Comparison of ENCODE assay signal across 21 cellular contexts in genomic region chr9:80875947-80876346, GRCh38.
A peak's percentile ranks its signal among the peaks of the same experiment; 100 is the strongest.
DNase-seq lines count a peak whose midpoint lies in the region; ATAC-seq, FAIRE-seq and TF ChIP-seq lines count a peak whose summit lies in the region.
"Had no signal": no experiment of that assay in that cellular context is flagged by ENCODE, and none has a peak within 500 bp of the region (broad histone marks: within the 10 kb centered on the region; RNA-seq: fewer than 3 reads in every experiment).

No MANE protein-coding gene starts in this region.

- intact Hi-C loops in left lung (cut with DNase I): no loop called here

- H3K27ac Mint-ChIP-seq in astrocyte (ENCODE audit: unreplicated experiment): no peak overlapping the region
- H3K27ac Mint-ChIP-seq: B cell; CD8-positive, alpha-beta T cell; GM23338 had no signal

- no peaks in the 10 kb centered on the region for H3K79me2 ChIP-seq in astrocyte (ENCODE audit: insufficient read depth, low read length)

- no peak for FAIRE-seq in astrocyte (lab: Jason Lieb, UNC)
- FAIRE-seq: D721Med, G401.6, GM12891, GM19239, HepG2, HTR-8/SVneo had no signal

- H4K20me1 ChIP-seq in astrocyte (ENCODE audit: insufficient read depth, low read length): no peaks in the 10 kb centered on the region
- H4K20me1 ChIP-seq: BLaER1 treated with 17β-estradiol and CSF1 and Interleukin-3, amounts not matched to agents 10 nM and 100 nM had no signal

- no peaks in the 10 kb centered on the region for H3K27me3 Mint-ChIP-seq in astrocyte (ENCODE audit: low read depth, unreplicated experiment)
- H3K27me3 Mint-ChIP-seq: B cell had no signal

- H3K9me3 ChIP-seq in astrocyte (ENCODE audit: insufficient read depth, low read depth, low read length) (no peaks in the 10 kb centered on the region), left lung (no peaks in the 10 kb centered on the region)
- H3K9me3 ChIP-seq: BLaER1 treated with 17β-estradiol and CSF1 and Interleukin-3, amounts not matched to agents 10 nM and 100 nM had no signal

- no peak overlapping the region for H3K4me3 Mint-ChIP-seq in astrocyte (ENCODE audit: unreplicated experiment)
- H3K4me3 Mint-ChIP-seq: B cell; CD8-positive, alpha-beta T cell; GM23338 had no signal

- DNase-seq in DMS53 (lab: John Stamatoyannopoulos, UW) (peak; percentile 64), DMS79 treated with DMSO at 0.1 percent for 48 hours (lab: John Stamatoyannopoulos, UW) (peak; percentile 6), astrocyte (ENCODE audit: low read depth) (peak; percentile 43), left lung (no peak), D341Med (ENCODE audit: low spot score) (no peak), HUDEP-2 (lab: John Stamatoyannopoulos, UW; ENCODE audit: unreplicated experiment in 76 of 76) (no peak)
- no peak for DNase-seq in effector CD8-positive, alpha-beta T cell (lab: John Stamatoyannopoulos, UW)
- DNase-seq: 8988T; CD8-positive, alpha-beta T cell; HCEC 1CT; KG1 had no signal

- no peak overlapping the region for H3K9ac ChIP-seq in astrocyte (ENCODE audit: low read length)
- H3K9ac ChIP-seq: BLaER1 treated with 17β-estradiol and CSF1 and Interleukin-3, amounts not matched to agents 10 nM and 100 nM had no signal

- H3K4me2 ChIP-seq in astrocyte (ENCODE audit: low read length): no peak overlapping the region
- H3K4me2 ChIP-seq: BLaER1 treated with 17β-estradiol and CSF1 and Interleukin-3, amounts not matched to agents 10 nM and 100 nM; GM23338 had no signal

- H3K4me3 ChIP-seq in astrocyte (ENCODE audit: insufficient read depth, low read depth, low read length): no peak overlapping the region
- H3K4me3 ChIP-seq in left lung: no peak overlapping the region
- H3K4me3 ChIP-seq: BLaER1 treated with 17β-estradiol and CSF1 and Interleukin-3, amounts not matched to agents 10 nM and 100 nM; GM23338 had no signal

- no peaks in the 10 kb centered on the region for H3K36me3 ChIP-seq in astrocyte (ENCODE audit: insufficient read depth, low read length)
- H3K36me3 ChIP-seq in left lung: no peaks in the 10 kb centered on the region
- H3K36me3 ChIP-seq: BLaER1 treated with 17β-estradiol and CSF1 and Interleukin-3, amounts not matched to agents 10 nM and 100 nM had no signal

- peaks cover 18% of the 10 kb centered on the region for H3K4me1 Mint-ChIP-seq in astrocyte (ENCODE audit: low read depth, unreplicated experiment)
- H3K4me1 Mint-ChIP-seq: B cell had no signal

- no peak overlapping the region for H2AFZ ChIP-seq in astrocyte (ENCODE audit: low read depth, low read length)
- H2AFZ ChIP-seq: GM23338 had no signal

- H3K4me1 ChIP-seq in astrocyte (ENCODE audit: insufficient read depth, low read length) (no peaks in the 10 kb centered on the region), left lung (no peaks in the 10 kb centered on the region)
- H3K4me1 ChIP-seq: BLaER1 treated with 17β-estradiol and CSF1 and Interleukin-3, amounts not matched to agents 10 nM and 100 nM had no signal

- no peak overlapping the region for H3K27ac ChIP-seq in astrocyte (ENCODE audit: low read depth, low read length)
- no peak overlapping the region for H3K27ac ChIP-seq in left lung
- H3K27ac ChIP-seq: BLaER1 treated with 17β-estradiol and CSF1 and Interleukin-3, amounts not matched to agents 10 nM and 100 nM had no signal

- peak; percentile 67 for ATAC-seq in left lung
- ATAC-seq in HG03045 (IDR thresholded peaks at IDR 0.05; ENCODE audit: unreplicated experiment): no peak
- ATAC-seq: CD8-positive, alpha-beta T cell; GM23338; HepG2 had no signal

- H3K9me3 Mint-ChIP-seq in astrocyte (ENCODE audit: unreplicated experiment): no peaks in the 10 kb centered on the region
- H3K9me3 Mint-ChIP-seq: GM23338 had no signal

- H3K27me3 ChIP-seq in astrocyte (ENCODE audit: insufficient read depth, low read length) (no peaks in the 10 kb centered on the region), left lung (no peaks in the 10 kb centered on the region)
- H3K27me3 ChIP-seq: BLaER1 treated with 17β-estradiol and CSF1 and Interleukin-3, amounts not matched to agents 10 nM and 100 nM had no signal

- H3K36me3 Mint-ChIP-seq in astrocyte (ENCODE audit: low read depth, unreplicated experiment): no peaks in the 10 kb centered on the region
- H3K36me3 Mint-ChIP-seq: CD8-positive, alpha-beta T cell had no signal

- no peak for TF ChIP-seq CTCF in astrocyte (IDR thresholded peaks at IDR 0.05; ENCODE audit: insufficient read depth, low read depth, low read length)
- no peak for TF ChIP-seq CTCF in left lung (IDR thresholded peaks at IDR 0.05)

Comparison
In these comparisons a context has a peak if more than half of its experiments do, and no peak if none do; other contexts are left out.
1. DNase-seq: peak in DMS53 (single experiment), DMS79 treated with DMSO at 0.1 percent for 48 hours (single experiment) and astrocyte (single experiment); none in left lung (0 of 2), D341Med (single experiment), effector CD8-positive, alpha-beta T cell (single experiment) and HUDEP-2 (0 of 76).